In the genomic region with DNA sequence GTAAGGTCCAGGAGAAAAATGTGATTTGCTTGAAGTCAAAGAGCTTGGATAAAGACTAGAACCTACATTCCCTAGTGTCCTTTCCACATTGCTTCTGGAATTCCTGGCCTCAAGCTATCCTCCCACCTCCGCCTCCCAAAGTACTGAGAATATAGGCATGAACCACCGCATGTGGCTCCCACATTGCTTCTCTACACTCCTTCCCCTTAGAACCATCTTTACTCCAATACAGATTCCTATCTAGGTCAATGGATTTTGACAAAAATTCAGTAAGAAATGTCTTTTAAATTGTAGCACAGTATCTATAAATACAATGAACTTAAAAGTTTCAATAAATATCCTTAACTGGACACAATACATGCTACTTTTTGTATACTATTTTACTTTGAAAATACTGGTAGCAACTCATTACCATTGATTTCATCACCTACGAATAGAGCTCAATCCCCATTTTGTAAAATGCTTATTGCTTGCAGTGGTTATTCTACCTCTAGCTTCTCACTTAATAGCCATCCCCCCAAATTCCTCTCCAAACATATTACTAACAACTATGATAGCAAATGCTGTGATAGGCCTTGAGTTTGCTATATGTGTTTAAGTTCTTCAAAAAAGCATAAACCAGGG, we compare ENCODE assay signal across 19 cellular contexts.
"Had no signal": no experiment of that assay in that cellular context is flagged by ENCODE, and none has a peak within 500 bp of the region (broad histone marks: within the 10 kb centered on the region; RNA-seq: fewer than 3 reads in every experiment).

No MANE protein-coding gene starts in this region.

- H3K79me2 ChIP-seq: parathyroid adenoma had no signal

- H3K4me1 ChIP-seq: colonic mucosa, parathyroid adenoma had no signal

- H3K4me1 Mint-ChIP-seq: activated naive CD8-positive, alpha-beta T cell treated with anti-CD3 and anti-CD28 coated beads for 36 hours; stimulated activated naive CD8-positive, alpha-beta T cell treated with anti-CD3 and anti-CD28 coated beads, Interleukin-15, amount 100 ng/mL, for 72 hours had no signal

- H3K9ac ChIP-seq: parathyroid adenoma had no signal

- FAIRE-seq: TTC549 had no signal

- H3K36me3 Mint-ChIP-seq: activated naive CD8-positive, alpha-beta T cell treated with anti-CD3 and anti-CD28 coated beads for 36 hours had no signal

- H3K9me3 ChIP-seq: body of pancreas, colonic mucosa, esophagus muscularis mucosa had no signal

- H3K27ac Mint-ChIP-seq: activated B cell treated with CpG ODN at 0.5 μM for 24 hours; activated CD8-positive, alpha-beta T cell treated with anti-CD3 and anti-CD28 coated beads, Interleukin-2, amount 10 ng/mL, durations not matched to agents 7 days and 5 days; activated naive CD8-positive, alpha-beta T cell treated with anti-CD3 and anti-CD28 coated beads for 36 hours; stimulated activated naive CD8-positive, alpha-beta T cell treated with anti-CD3 and anti-CD28 coated beads, Interleukin-15, amount 100 ng/mL, for 72 hours had no signal

- H3K27me3 ChIP-seq: body of pancreas, colonic mucosa, esophagus muscularis mucosa had no signal

- DNase-seq: activated B cell treated with CpG ODN at 0.5 μM for 24 hours; activated CD4-positive, alpha-beta T cell treated with anti-CD3 and anti-CD28 coated beads for 48 hours; activated CD8-positive, alpha-beta memory T cell treated with anti-CD3 and anti-CD28 coated beads, Interleukin-2, amount 50 U/mL, for 4 hours; activated CD8-positive, alpha-beta T cell treated with anti-CD3 and anti-CD28 coated beads, Interleukin-2, amount 10 ng/mL, durations not matched to agents 7 days and 5 days; activated gamma-delta T cell treated with Interleukin-2 at 50 U/mL for 16 hours; activated naive CD8-positive, alpha-beta T cell treated with anti-CD3 and anti-CD28 coated beads for 36 hours; amygdala; body of pancreas; caudate nucleus; colonic mucosa; hypothalamus; kidney glomerular epithelial cell; midbrain; stimulated activated CD4-positive, alpha-beta T cell treated with anti-CD3 and anti-CD28 coated beads, Interleukin-1b, Interleukin-23, amount 100 ng/mL, for 48 hours; stimulated activated naive CD8-positive, alpha-beta T cell treated with anti-CD3 and anti-CD28 coated beads, Interleukin-15, amount 100 ng/mL, for 72 hours; T-helper 2 cell had no signal

- H3K4me3 ChIP-seq: body of pancreas, colonic mucosa, esophagus muscularis mucosa had no signal

- H3K27me3 Mint-ChIP-seq: activated B cell treated with CpG ODN at 0.5 μM for 24 hours; activated naive CD8-positive, alpha-beta T cell treated with anti-CD3 and anti-CD28 coated beads for 36 hours; stimulated activated naive CD8-positive, alpha-beta T cell treated with anti-CD3 and anti-CD28 coated beads, Interleukin-15, amount 100 ng/mL, for 72 hours had no signal

- ATAC-seq: activated CD8-positive, alpha-beta T cell treated with anti-CD3 and anti-CD28 coated beads, Interleukin-2, amount 10 ng/mL, durations not matched to agents 7 days and 5 days; body of pancreas; stimulated activated naive CD8-positive, alpha-beta T cell treated with anti-CD3 and anti-CD28 coated beads, Interleukin-15, amount 100 ng/mL, for 72 hours had no signal

- H2AFZ ChIP-seq: parathyroid adenoma had no signal

- H3K9me3 Mint-ChIP-seq: activated B cell treated with CpG ODN at 0.5 μM for 24 hours; activated naive CD8-positive, alpha-beta T cell treated with anti-CD3 and anti-CD28 coated beads for 36 hours; stimulated activated naive CD8-positive, alpha-beta T cell treated with anti-CD3 and anti-CD28 coated beads, Interleukin-15, amount 100 ng/mL, for 72 hours had no signal

- H3K36me3 ChIP-seq: colonic mucosa, esophagus muscularis mucosa had no signal

- H3K27ac ChIP-seq: body of pancreas, colonic mucosa, esophagus muscularis mucosa, parathyroid adenoma had no signal

- H3K4me3 Mint-ChIP-seq: activated B cell treated with CpG ODN at 0.5 μM for 24 hours; activated CD8-positive, alpha-beta T cell treated with anti-CD3 and anti-CD28 coated beads, Interleukin-2, amount 10 ng/mL, durations not matched to agents 7 days and 5 days; activated naive CD8-positive, alpha-beta T cell treated with anti-CD3 and anti-CD28 coated beads for 36 hours; stimulated activated naive CD8-positive, alpha-beta T cell treated with anti-CD3 and anti-CD28 coated beads, Interleukin-15, amount 100 ng/mL, for 72 hours had no signal
